ENCODE assay signal across 17 cellular contexts in the genomic region with DNA sequence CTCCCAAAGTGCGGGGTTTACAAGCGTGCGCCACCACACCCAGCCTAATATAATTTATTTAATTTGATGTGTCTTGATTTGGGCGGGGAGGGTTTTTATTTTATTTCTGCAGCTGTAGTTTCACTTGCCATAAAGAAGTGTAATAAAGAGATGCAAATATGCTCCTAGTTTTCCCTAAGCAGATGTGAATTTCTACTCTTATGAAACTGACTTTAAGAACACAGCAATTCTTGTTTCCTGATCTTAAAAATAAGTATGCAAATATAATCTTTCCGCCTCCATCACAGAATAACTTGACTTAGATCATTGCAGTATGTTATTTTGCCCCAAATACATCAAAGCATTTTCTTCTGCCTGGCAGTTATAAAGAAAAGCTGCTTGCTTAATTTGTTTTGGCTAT. TPM values are rescaled to one million over a fixed set of nuclear protein-coding genes. Genes with fewer than 3 reads are reported as not detected.
DNase-seq lines count a peak whose midpoint lies in the region; ATAC-seq, FAIRE-seq and TF ChIP-seq lines count a peak whose summit lies in the region.
"Had no signal": no experiment of that assay in that cellular context is flagged by ENCODE, and none has a peak within 500 bp of the region (broad histone marks: within the 10 kb centered on the region; RNA-seq: fewer than 3 reads in every experiment).

No MANE protein-coding gene starts in this region.

- H3K79me2 ChIP-seq in OCI-LY3 (ENCODE audit: low read length), result peaks cover 99% of the 10 kb centered on the region

- TF ChIP-seq POLR2A in tibial nerve (IDR thresholded peaks at IDR 0.05), result no peak

- no peak for TF ChIP-seq EP300 in tibial nerve (IDR thresholded peaks at IDR 0.05)

- H3K36me3 Mint-ChIP-seq in naive B cell, result peaks cover 8 to 11% of the 10 kb centered on the region in 2 donors
- H3K36me3 Mint-ChIP-seq in stimulated activated effector memory CD8-positive, alpha-beta T cell treated with anti-CD3 and anti-CD28 coated beads, Interleukin-12 subunit alpha, Interleukin-12 subunit beta, amount 100 ng/mL, for 72 hours, result peaks cover 94% of the 10 kb centered on the region

- peak; percentile 60 for FAIRE-seq in GM18507 (lab: Jason Lieb, UNC)
- FAIRE-seq in RCC 7860 (lab: Jason Lieb, UNC), result no peak
- FAIRE-seq: HepG2 had no signal

- H2AFZ ChIP-seq in OCI-LY3 (ENCODE audit: low read depth, low read length), result no peak overlapping the region

- H3K4me3 ChIP-seq in GM06990 (replicated peaks; ENCODE audit: low read depth, low read length) (peak overlapping the region; percentile 46), OCI-LY3 (ENCODE audit: low read length) (peak overlapping the region; percentile 8; the same call in 1 of the 2 replicates), tibial nerve (no peak overlapping the region)
- H3K4me3 ChIP-seq: HAP-1, SJSA1 had no signal

- no peak for ATAC-seq in naive B cell (ENCODE audit: low read depth in 2 of 2)
- ATAC-seq in stimulated activated effector memory CD8-positive, alpha-beta T cell treated with anti-CD3 and anti-CD28 coated beads, Interleukin-12 subunit alpha, Interleukin-12 subunit beta, amount 100 ng/mL, for 72 hours, result no peak
- ATAC-seq: HepG2 had no signal

- no peaks in the 10 kb centered on the region for H3K27me3 Mint-ChIP-seq in naive B cell

- peak overlapping the region; percentile 37 for H3K4me2 ChIP-seq in OCI-LY3 (ENCODE audit: low read length)

- H3K4me1 Mint-ChIP-seq in naive B cell, result peaks cover 72 to 96% (median 88%) of the 10 kb centered on the region in 3 donors
- peaks cover 83% of the 10 kb centered on the region for H3K4me1 Mint-ChIP-seq in stimulated activated effector memory CD8-positive, alpha-beta T cell treated with anti-CD3 and anti-CD28 coated beads, Interleukin-12 subunit alpha, Interleukin-12 subunit beta, amount 100 ng/mL, for 72 hours

- H3K9me3 Mint-ChIP-seq in naive B cell, result no peaks in the 10 kb centered on the region
- H3K9me3 Mint-ChIP-seq in stimulated activated effector memory CD8-positive, alpha-beta T cell treated with anti-CD3 and anti-CD28 coated beads, Interleukin-12 subunit alpha, Interleukin-12 subunit beta, amount 100 ng/mL, for 72 hours, result no peaks in the 10 kb centered on the region

- H3K27ac ChIP-seq in OCI-LY3 (ENCODE audit: low read length) (peak overlapping the region; percentile 14), tibial nerve (no peak overlapping the region)
- H3K27ac ChIP-seq: RWPE1, SJSA1 had no signal

- H4K20me1 ChIP-seq in OCI-LY3 (ENCODE audit: insufficient read depth, low read length), result peaks cover 74% of the 10 kb centered on the region

- peak overlapping the region; percentile 55 to 92 (median 78) for H3K27ac Mint-ChIP-seq in naive B cell
- no peak overlapping the region for H3K27ac Mint-ChIP-seq in stimulated activated effector memory CD8-positive, alpha-beta T cell treated with anti-CD3 and anti-CD28 coated beads, Interleukin-12 subunit alpha, Interleukin-12 subunit beta, amount 100 ng/mL, for 72 hours

- H3K9me3 ChIP-seq in OCI-LY3 (ENCODE audit: insufficient read depth, low read length) (no peaks in the 10 kb centered on the region), tibial nerve (no peaks in the 10 kb centered on the region)
- H3K9me3 ChIP-seq: HAP-1, SJSA1 had no signal

- H3K4me1 ChIP-seq in OCI-LY3 (ENCODE audit: low read length) (peaks cover 58% of the 10 kb centered on the region), tibial nerve (peaks cover 0 to 51% (median 19%) of the 10 kb centered on the region in 4 donors)
- H3K4me1 ChIP-seq: SJSA1 had no signal

- 87 to 89% methylated on average over 5 of the region's 5 CpGs for WGBS in tibial nerve, 2 donors

- peak overlapping the region; percentile 66 to 90 (median 79) for H3K4me3 Mint-ChIP-seq in naive B cell
- H3K4me3 Mint-ChIP-seq in stimulated activated effector memory CD8-positive, alpha-beta T cell treated with anti-CD3 and anti-CD28 coated beads, Interleukin-12 subunit alpha, Interleukin-12 subunit beta, amount 100 ng/mL, for 72 hours, result no peak overlapping the region

- H3K36me3 ChIP-seq in GM06990 (ENCODE audit: control insufficient read depth, insufficient read depth, low read length), result peaks cover 4% of the 10 kb centered on the region
- H3K36me3 ChIP-seq in OCI-LY3 (replicated peaks; ENCODE audit: low read depth, low read length), result peaks cover 48% of the 10 kb centered on the region
- peaks cover 0 to 6% (median 0%) of the 10 kb centered on the region in 3 donors for H3K36me3 ChIP-seq in tibial nerve

- DNase-seq in GM06990 (ENCODE audit: extremely low read depth, insufficient read length), result peak; percentile 39
- DNase-seq in GM18507 (ENCODE audit: extremely low spot score, insufficient read length, low read depth), result no peak
- peak; percentile 24 for DNase-seq in naive B cell
- DNase-seq in NCI-H524 (lab: John Stamatoyannopoulos, UW), result no peak
- DNase-seq in RCC 7860 (ENCODE audit: low spot score), result no peak
- DNase-seq in stimulated activated effector memory CD8-positive, alpha-beta T cell treated with anti-CD3 and anti-CD28 coated beads, Interleukin-12 subunit alpha, Interleukin-12 subunit beta, amount 100 ng/mL, for 72 hours (ENCODE audit: low spot score in 2 of 2), result no peak
- no peak for DNase-seq in tibial nerve (ENCODE audit: low spot score in 2 of 2)
- DNase-seq: EL, NCI-H1417, NCI-H1930, NCI-H2171 treated with DMSO at 0.1 percent for 48 hours, OCI-M1 had no signal

- TF ChIP-seq CTCF in GM06990 (IDR thresholded peaks at IDR 0.05; ENCODE audit: insufficient read depth, low read length, poor library complexity, severe bottlenecking) (no peak), OCI-LY3 (IDR thresholded peaks at IDR 0.05; ENCODE audit: low read depth, low read length) (no peak), tibial nerve (IDR thresholded peaks at IDR 0.05) (no peak)

- H3K27me3 ChIP-seq in GM06990 (replicated peaks; ENCODE audit: control insufficient read depth, insufficient read depth, low read length) (no peaks in the 10 kb centered on the region), OCI-LY3 (ENCODE audit: low read depth, low read length) (no peaks in the 10 kb centered on the region), tibial nerve (no peaks in the 10 kb centered on the region)
- H3K27me3 ChIP-seq: SJSA1 had no signal

- H3K9ac ChIP-seq in OCI-LY3 (ENCODE audit: low read length), result no peak overlapping the region

RNA-seq across cellular contexts. Expression of a gene that starts 4.4 kb away (rescaled TPM):
- 100 to 1,000 TPM; 198 to 302 (median 265) TPM for polyA plus RNA-seq in naive B cell (ENCODE audit: low read depth in 6 of 6)
- total RNA-seq in tibial nerve, result 10 to 100 TPM; 28.3 to 95.7 (median 61.7) TPM

RNA-seq across cellular contexts. Expression of a gene that starts 4.6 kb away (rescaled TPM):
- polyA plus RNA-seq in naive B cell (ENCODE audit: low read depth in 6 of 6), result 10 to 100 TPM in 3 of 6 donors, 1 to 10 TPM in 2, under 1 TPM in 1; 0.32 to 15.6 (median 10.0) TPM
- 10 to 100 TPM; 13.5 to 51.6 (median 25.3) TPM for total RNA-seq in tibial nerve

RNA-seq across cellular contexts. Expression of a gene that starts 35.3 kb away (rescaled TPM):
- polyA plus RNA-seq in naive B cell (ENCODE audit: low read depth in 6 of 6), result 1 to 10 TPM; 1.6 to 4.3 (median 3.0) TPM
- 10 to 100 TPM in 3 of 4 donors, 1 to 10 TPM in 1; 5.0 to 20.2 (median 12.7) TPM for total RNA-seq in tibial nerve

Comparison
In these comparisons a context has a peak if more than half of its experiments do, and no peak if none do; other contexts are left out.
1. DNase-seq: peak in GM06990 (single experiment) and naive B cell (single experiment); none in GM18507 (single experiment), NCI-H524 (0 of 2), RCC 7860 (single experiment), stimulated activated effector memory CD8-positive, alpha-beta T cell treated with anti-CD3 and anti-CD28 coated beads, Interleukin-12 subunit alpha, Interleukin-12 subunit beta, amount 100 ng/mL, for 72 hours (0 of 2) and tibial nerve (0 of 2).
2. H3K4me3 ChIP-seq: peak in GM06990 (single experiment) and OCI-LY3 (single experiment); none in tibial nerve (0 of 4).